23 cellular contexts compared by ENCODE assay signal in the genomic region with DNA sequence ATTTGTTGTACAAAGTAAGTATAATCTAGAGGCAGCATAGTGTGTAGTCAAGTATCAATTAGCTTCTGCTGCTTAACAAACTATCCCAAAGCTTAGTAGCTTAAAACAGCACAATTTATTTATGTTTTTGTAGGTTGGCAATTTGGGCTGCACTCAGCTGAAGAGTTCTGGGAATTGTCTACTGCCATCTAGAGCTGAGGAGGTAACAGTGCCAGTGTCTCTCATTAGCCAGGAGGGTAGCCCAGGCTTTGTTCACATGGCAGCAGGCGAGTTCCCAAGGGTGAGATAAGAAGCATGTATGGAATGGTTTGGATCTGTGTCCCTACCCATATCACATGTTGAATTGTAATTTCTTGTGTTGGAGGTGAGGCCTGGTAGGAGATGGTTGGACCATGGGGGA. TPM values are rescaled to one million over a fixed set of nuclear protein-coding genes. Genes with fewer than 3 reads are reported as not detected.
DNase-seq lines count a peak whose midpoint lies in the region; ATAC-seq and TF ChIP-seq lines count a peak whose summit lies in the region.
"Had no signal": no experiment of that assay in that cellular context is flagged by ENCODE, and none has a peak within 500 bp of the region (broad histone marks: within the 10 kb centered on the region; RNA-seq: fewer than 3 reads in every experiment).

No MANE protein-coding gene starts in this region.

- H3K4me3 Mint-ChIP-seq in GM23338 (no peak overlapping the region), nephron progenitor cell (no peak overlapping the region)
- H3K4me3 Mint-ChIP-seq: activated CD8-positive, alpha-beta T cell treated with anti-CD3 and anti-CD28 coated beads, Interleukin-2, amount 10 ng/mL, durations not matched to agents 7 days and 5 days; activated T-cell treated with anti-CD3 and anti-CD28 coated beads, Interleukin-2, amount 50 U/mL, for 72 hours; brain; nephron; T-cell had no signal

- no TSS peak for BruUV-seq in PC-3 (replicated peaks; lab: Mats Ljungman, UMichigan)

- H3K4me1 Mint-ChIP-seq in GM23338 = no peaks in the 10 kb centered on the region
- no peaks in the 10 kb centered on the region for H3K4me1 Mint-ChIP-seq in nephron progenitor cell
- H3K4me1 Mint-ChIP-seq: T-cell had no signal

- POLR2A ChIA-PET in PC-3 (lab: Charles Lee; ENCODE audit: unreplicated experiment) = no interaction called here

- H3K9ac ChIP-seq in BLaER1 = no peak overlapping the region
- H3K9ac ChIP-seq in PC-3 (ENCODE audit: low read length) = no peak overlapping the region

- H3K9me2 ChIP-seq in GM23338 (ENCODE audit: insufficient read depth) = 0 out of 2 replicates have a peak, but pooled peaks cover 7% of the 10 kb centered on the region
- H3K9me2 ChIP-seq in PC-3 (replicated peaks; ENCODE audit: low read length) = no peaks in the 10 kb centered on the region

- no peaks in the 10 kb centered on the region for H3K27me3 ChIP-seq in BLaER1
- no peaks in the 10 kb centered on the region for H3K27me3 ChIP-seq in GM23338 (ENCODE audit: insufficient read depth)
- H3K27me3 ChIP-seq in PC-3 (ENCODE audit: low read length) = peaks cover 36% of the 10 kb centered on the region
- H3K27me3 ChIP-seq: heart left ventricle had no signal

- H3K4me2 ChIP-seq in BLaER1 (0 out of 2 replicates have a peak overlapping the region, but pooled peaks have one; percentile 61), GM23338 (no peak overlapping the region), PC-3 (ENCODE audit: low read length) (no peak overlapping the region)

- H3K36me3 Mint-ChIP-seq in GM23338 (ENCODE audit: low read depth) = peaks cover 5% of the 10 kb centered on the region; the same call in 2 of the 3 replicates
- no peaks in the 10 kb centered on the region for H3K36me3 Mint-ChIP-seq in nephron progenitor cell (ENCODE audit: low read depth)
- H3K36me3 Mint-ChIP-seq: activated naive CD4-positive, alpha-beta T cell treated with anti-CD3 and anti-CD28 coated beads, Interleukin-2, amount 50 U/mL, for 72 hours; brain; T-cell had no signal

- H3K9me3 Mint-ChIP-seq in GM23338 = 0 out of 3 replicates have a peak, but pooled peaks cover 2% of the 10 kb centered on the region
- peaks cover 34% of the 10 kb centered on the region for H3K9me3 Mint-ChIP-seq in nephron progenitor cell
- H3K9me3 Mint-ChIP-seq: activated naive CD4-positive, alpha-beta T cell treated with anti-CD3 and anti-CD28 coated beads, Interleukin-2, amount 50 U/mL, for 72 hours; activated T-cell treated with anti-CD3 and anti-CD28 coated beads, Interleukin-2, amount 50 U/mL, for 72 hours; T-cell had no signal

- H3F3A ChIP-seq in GM23338 (replicated peaks; ENCODE audit: low read depth) (no peaks in the 10 kb centered on the region), PC-3 (ENCODE audit: low read length, unreplicated experiment) (no peaks in the 10 kb centered on the region)

- H2AFZ ChIP-seq in GM23338 (no peak overlapping the region), PC-3 (ENCODE audit: low read length) (no peak overlapping the region)

- no peak overlapping the region for H3K27ac ChIP-seq in BLaER1
- H3K27ac ChIP-seq in GM23338 (ENCODE audit: low read depth) = no peak overlapping the region
- H3K27ac ChIP-seq in PC-3 (ENCODE audit: low read length) = no peak overlapping the region
- H3K27ac ChIP-seq: dorsolateral prefrontal cortex, heart left ventricle had no signal

- TF ChIP-seq CTCF in GM23338 (conservative IDR thresholded peaks at IDR 0.05; ENCODE audit: low read depth in 2 of 2) (peak; percentile 53 to 59), PC-3 (conservative IDR thresholded peaks at IDR 0.05; ENCODE audit: low read depth, low read length) (peak; percentile 72), fibroblast of pulmonary artery (IDR thresholded peaks at IDR 0.05; ENCODE audit: low read length, missing control alignments) (peak; percentile 11), nephron progenitor cell (IDR thresholded peaks at IDR 0.05) (no peak)

- peaks cover 19% of the 10 kb centered on the region for H3K4me1 ChIP-seq in BLaER1
- no peaks in the 10 kb centered on the region for H3K4me1 ChIP-seq in GM23338 (ENCODE audit: insufficient read depth)
- H3K4me1 ChIP-seq in PC-3 (ENCODE audit: insufficient read depth, low read length) = no peaks in the 10 kb centered on the region
- H3K4me1 ChIP-seq: heart left ventricle had no signal

- DNase-seq in GM23338 (ENCODE audit: low spot score) = peak; percentile 37
- peak; percentile 22 for DNase-seq in PC-3
- no peak for DNase-seq in fibroblast of pulmonary artery (ENCODE audit: low read depth)
- DNase-seq in 8988T = no peak
- no peak for DNase-seq in left colon
- DNase-seq in glomerular visceral epithelial cell (ENCODE audit: extremely low spot score) = no peak
- no peak for DNase-seq in nephron progenitor cell
- DNase-seq: activated CD8-positive, alpha-beta T cell treated with anti-CD3 and anti-CD28 coated beads, Interleukin-2, amount 10 ng/mL, durations not matched to agents 7 days and 5 days; activated T-cell treated with anti-CD3 and anti-CD28 coated beads, Interleukin-2, amount 50 U/mL, for 72 hours; AML-193; dorsolateral prefrontal cortex; heart left ventricle; kidney glomerular epithelial cell; NCI-H1048; T-cell had no signal

- CTCF ChIA-PET in PC-3 (lab: Charles Lee) = interaction anchor here (0.6 kb wide), 1 partner anchor 17 kb away, joined by 3 read pairs; no protein-coding TSS in a partner anchor

- H3K36me3 ChIP-seq in BLaER1 (no peaks in the 10 kb centered on the region), GM23338 (ENCODE audit: insufficient read depth) (no peaks in the 10 kb centered on the region), PC-3 (ENCODE audit: low read depth, low read length) (no peaks in the 10 kb centered on the region)
- H3K36me3 ChIP-seq: heart left ventricle had no signal

- H3K4me3 ChIP-seq in BLaER1 = no peak overlapping the region
- H3K4me3 ChIP-seq in GM23338 = no peak overlapping the region
- no peak overlapping the region for H3K4me3 ChIP-seq in PC-3 (ENCODE audit: low read length)
- no peak overlapping the region for H3K4me3 ChIP-seq in fibroblast of pulmonary artery (replicated peaks; ENCODE audit: low read depth, low read length)
- H3K4me3 ChIP-seq: dorsolateral prefrontal cortex, heart left ventricle had no signal

- intact Hi-C loops in PC-3 (cut with micrococcal nuclease) = no loop called here
- intact Hi-C loops in left colon (cut with DNase I, micrococcal nuclease) = no loop called here

- H3K27me3 Mint-ChIP-seq in GM23338 (ENCODE audit: insufficient read depth, low read depth, poor library complexity) = peaks cover 2% of the 10 kb centered on the region
- peaks cover 2% of the 10 kb centered on the region for H3K27me3 Mint-ChIP-seq in nephron progenitor cell (ENCODE audit: low read depth, poor library complexity)
- H3K27me3 Mint-ChIP-seq: brain had no signal

- H3K79me2 ChIP-seq in GM23338 (replicated peaks; ENCODE audit: insufficient read depth) (no peaks in the 10 kb centered on the region), PC-3 (ENCODE audit: low read length) (no peaks in the 10 kb centered on the region)

- peaks cover 9% of the 10 kb centered on the region; the same call in 1 of the 2 replicates for H3K9me3 ChIP-seq in BLaER1
- no peaks in the 10 kb centered on the region for H3K9me3 ChIP-seq in PC-3 (ENCODE audit: low read length)
- H3K9me3 ChIP-seq: heart left ventricle had no signal

- ATAC-seq in GM23338 (peak; percentile 65), PC-3 (peak; percentile 56; the same call in 1 of the 2 replicates), left colon (no peak)
- ATAC-seq: activated CD8-positive, alpha-beta T cell treated with anti-CD3 and anti-CD28 coated beads, Interleukin-2, amount 10 ng/mL, durations not matched to agents 7 days and 5 days; activated naive CD4-positive, alpha-beta T cell treated with anti-CD3 and anti-CD28 coated beads, Interleukin-2, amount 50 U/mL, for 72 hours; activated T-cell treated with anti-CD3 and anti-CD28 coated beads, Interleukin-2, amount 50 U/mL, for 72 hours; esophagus mucosa; heart left ventricle; Right ventricle myocardium inferior; T-cell had no signal

- H4K20me1 ChIP-seq in BLaER1 = no peaks in the 10 kb centered on the region
- no peaks in the 10 kb centered on the region for H4K20me1 ChIP-seq in GM23338 (replicated peaks; ENCODE audit: insufficient read depth)
- H4K20me1 ChIP-seq in PC-3 (ENCODE audit: low read length) = no peaks in the 10 kb centered on the region

- no peak overlapping the region for H3K27ac Mint-ChIP-seq in GM23338
- H3K27ac Mint-ChIP-seq in nephron progenitor cell = no peak overlapping the region
- H3K27ac Mint-ChIP-seq: activated CD8-positive, alpha-beta T cell treated with anti-CD3 and anti-CD28 coated beads, Interleukin-2, amount 10 ng/mL, durations not matched to agents 7 days and 5 days; activated naive CD4-positive, alpha-beta T cell treated with anti-CD3 and anti-CD28 coated beads, Interleukin-2, amount 50 U/mL, for 72 hours; activated T-cell treated with anti-CD3 and anti-CD28 coated beads, Interleukin-2, amount 50 U/mL, for 72 hours; brain; nephron; T-cell had no signal

TF ChIP-seq in GM23338, 12 proteins besides CTCF, POLR2A, EP300 and RAD21 (continues in another document):
- TF ChIP-seq NANOG (IDR thresholded peaks at IDR 0.05; ENCODE audit: borderline replicate concordance) = no peak
- TF ChIP-seq, protein P1, sequence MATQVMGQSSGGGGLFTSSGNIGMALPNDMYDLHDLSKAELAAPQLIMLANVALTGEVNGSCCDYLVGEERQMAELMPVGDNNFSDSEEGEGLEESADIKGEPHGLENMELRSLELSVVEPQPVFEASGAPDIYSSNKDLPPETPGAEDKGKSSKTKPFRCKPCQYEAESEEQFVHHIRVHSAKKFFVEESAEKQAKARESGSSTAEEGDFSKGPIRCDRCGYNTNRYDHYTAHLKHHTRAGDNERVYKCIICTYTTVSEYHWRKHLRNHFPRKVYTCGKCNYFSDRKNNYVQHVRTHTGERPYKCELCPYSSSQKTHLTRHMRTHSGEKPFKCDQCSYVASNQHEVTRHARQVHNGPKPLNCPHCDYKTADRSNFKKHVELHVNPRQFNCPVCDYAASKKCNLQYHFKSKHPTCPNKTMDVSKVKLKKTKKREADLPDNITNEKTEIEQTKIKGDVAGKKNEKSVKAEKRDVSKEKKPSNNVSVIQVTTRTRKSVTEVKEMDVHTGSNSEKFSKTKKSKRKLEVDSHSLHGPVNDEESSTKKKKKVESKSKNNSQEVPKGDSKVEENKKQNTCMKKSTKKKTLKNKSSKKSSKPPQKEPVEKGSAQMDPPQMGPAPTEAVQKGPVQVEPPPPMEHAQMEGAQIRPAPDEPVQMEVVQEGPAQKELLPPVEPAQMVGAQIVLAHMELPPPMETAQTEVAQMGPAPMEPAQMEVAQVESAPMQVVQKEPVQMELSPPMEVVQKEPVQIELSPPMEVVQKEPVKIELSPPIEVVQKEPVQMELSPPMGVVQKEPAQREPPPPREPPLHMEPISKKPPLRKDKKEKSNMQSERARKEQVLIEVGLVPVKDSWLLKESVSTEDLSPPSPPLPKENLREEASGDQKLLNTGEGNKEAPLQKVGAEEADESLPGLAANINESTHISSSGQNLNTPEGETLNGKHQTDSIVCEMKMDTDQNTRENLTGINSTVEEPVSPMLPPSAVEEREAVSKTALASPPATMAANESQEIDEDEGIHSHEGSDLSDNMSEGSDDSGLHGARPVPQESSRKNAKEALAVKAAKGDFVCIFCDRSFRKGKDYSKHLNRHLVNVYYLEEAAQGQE (IDR thresholded peaks at IDR 0.05; ENCODE audit: unreplicated experiment) = no peak

RNA-seq across cellular contexts. Expression of a gene that starts 45.8 kb away (rescaled TPM):
- not detected in 2 replicates for total RNA-seq in GM23338 (2014; rRNA removed; shearing (Covaris generic))
- polyA plus RNA-seq in GM23338 (2016; fragmentation: Nextera tagmentation; extraction: Ambion mirVana) = not detected in 2 replicates
- total RNA-seq in PC-3 (2014; rRNA removed) (0.40 TPM in 1 of 2 replicates, not detected in the other), left colon (not detected)
- total RNA-seq: activated CD8-positive, alpha-beta T cell treated with anti-CD3 and anti-CD28 coated beads, Interleukin-2, amount 10 ng/mL, durations not matched to agents 7 days and 5 days; activated naive CD4-positive, alpha-beta T cell treated with anti-CD3 and anti-CD28 coated beads, Interleukin-2, amount 50 U/mL, for 72 hours; activated T-cell treated with anti-CD3 and anti-CD28 coated beads, Interleukin-2, amount 50 U/mL, for 72 hours; mesenteric fat pad; pulmonary artery endothelial cell; T-cell had no signal

Comparison
In these comparisons a context has a peak if more than half of its experiments do, and no peak if none do; other contexts are left out.
1. DNase-seq: peak in GM23338 (single experiment) and PC-3 (single experiment); none in fibroblast of pulmonary artery (single experiment), 8988T (single experiment), left colon (0 of 2), glomerular visceral epithelial cell (single experiment) and nephron progenitor cell (single experiment).